ENCODE assay signal across 1 cellular context in genomic region chr5:172283862-172284274, GRCh38.
TF ChIP-seq lines count a peak whose summit lies in the region.

No MANE protein-coding gene starts in this region.

TF ChIP-seq in GM12878, 131 proteins besides CTCF, POLR2A, EP300 and RAD21 (continued from another document and continues in another):
- TF ChIP-seq RELB (IDR thresholded peaks at IDR 0.05; ENCODE audit: low read depth), result no peak
- no peak for TF ChIP-seq ESRRA (IDR thresholded peaks at IDR 0.05; ENCODE audit: low read length)
- no peak for TF ChIP-seq ZNF592 (IDR thresholded peaks at IDR 0.05)
- TF ChIP-seq PAX5 (IDR thresholded peaks at IDR 0.05; ENCODE audit: borderline replicate concordance, low read depth, low read length), result no peak
- no peak; the same call in 1 of the 2 replicates for TF ChIP-seq RUNX3 (IDR thresholded peaks at IDR 0.05; ENCODE audit: low read length)
- TF ChIP-seq E4F1 (IDR thresholded peaks at IDR 0.05; ENCODE audit: borderline replicate concordance, partially characterized antibody), result no peak
- peak; percentile 5; the same call in 1 of the 2 replicates for TF ChIP-seq IKZF1 (conservative IDR thresholded peaks at IDR 0.05)
- no peak for TF ChIP-seq EED (IDR thresholded peaks at IDR 0.05; ENCODE audit: low read depth)
- peak; percentile 22 for TF ChIP-seq BCL3 (IDR thresholded peaks at IDR 0.05; ENCODE audit: borderline replicate concordance, insufficient read depth, low read depth, low read length, poor library complexity, severe bottlenecking)
- no peak for TF ChIP-seq ZBTB11 (CRISPR knock-in tag; IDR thresholded peaks at IDR 0.05)
- no peak for TF ChIP-seq CUX1 (IDR thresholded peaks at IDR 0.05; ENCODE audit: insufficient replicate concordance, low read depth, low read length)
- TF ChIP-seq MEF2B (IDR thresholded peaks at IDR 0.05; ENCODE audit: partially characterized antibody, poor library complexity, severe bottlenecking), result no peak
- no peak for TF ChIP-seq SMC3 (IDR thresholded peaks at IDR 0.05; ENCODE audit: borderline replicate concordance, low read length)
- TF ChIP-seq DPF2 (IDR thresholded peaks at IDR 0.05), result no peak
- TF ChIP-seq CEBPZ (IDR thresholded peaks at IDR 0.05; ENCODE audit: low read depth, low read length), result no peak
- TF ChIP-seq SKIL (IDR thresholded peaks at IDR 0.05; ENCODE audit: low read depth, poor library complexity, severe bottlenecking), result no peak
- TF ChIP-seq CBFB (IDR thresholded peaks at IDR 0.05; ENCODE audit: low read depth), result no peak
- TF ChIP-seq SMAD5 (IDR thresholded peaks at IDR 0.05; ENCODE audit: low read depth), result peak; percentile 2; the same call in 1 of the 2 replicates
- TF ChIP-seq NR2C1 (IDR thresholded peaks at IDR 0.05), result no peak
- TF ChIP-seq NKRF (conservative IDR thresholded peaks at IDR 0.05), result peak; percentile 38; the same call in 1 of the 2 replicates
